ENCODE assay signal across 8 cellular contexts in genomic region chr12:62190921-62191746, GRCh38.
DNase-seq lines count a peak whose midpoint lies in the region; ATAC-seq and TF ChIP-seq lines count a peak whose summit lies in the region.

No MANE protein-coding gene starts in this region.

- no peaks in the 10 kb centered on the region for H3K9me3 ChIP-seq in right cardiac atrium (ENCODE audit: control insufficient read depth, low read length)

- H3K27me3 ChIP-seq in right cardiac atrium (ENCODE audit: control insufficient read depth, insufficient read depth), result no peaks in the 10 kb centered on the region

- intact Hi-C loops in right cardiac atrium (cut with DNase I) (no loop called here), sciatic nerve (cut with DNase I) (no loop called here)

- DNase-seq in GM20000 (ENCODE audit: low spot score) (peak; percentile 13), right cardiac atrium (peak; percentile 28 to 58 (median 48)), sciatic nerve (ENCODE audit: low spot score) (no peak), NOMO-1 (lab: John Stamatoyannopoulos, UW; ENCODE audit: unreplicated experiment in 2 of 2) (no peak), RPMI8226 (no peak)
- peak; percentile 70 for DNase-seq in activated effector memory CD4-positive, alpha-beta T cell treated with anti-CD3 and anti-CD28 coated beads, Interleukin-2, amount 50 U/mL, for 16 hours
- no peak for DNase-seq in NK-92 treated with Interleukin-12 subunit alpha and Interleukin-12 subunit beta, amount 100 ng/mL, for 24 hours (lab: John Stamatoyannopoulos, UW)

- no peak overlapping the region for H3K27ac ChIP-seq in right cardiac atrium (ENCODE audit: low read length)

- peak overlapping the region; percentile 38 for H3K4me3 ChIP-seq in right cardiac atrium (ENCODE audit: low read length)

- peak in 1 of 2 donors; percentile 53 for ATAC-seq in right cardiac atrium
- ATAC-seq in sciatic nerve, result peak; percentile 44
- ATAC-seq in GM21526 (IDR thresholded peaks at IDR 0.05; ENCODE audit: low FRiP score, unreplicated experiment), result no peak

- H3K4me1 ChIP-seq in right cardiac atrium (ENCODE audit: control insufficient read depth, insufficient read depth, low read length), result peaks cover 6% of the 10 kb centered on the region

- under 1% methylated on average over 74 of the region's 74 CpGs for WGBS in right cardiac atrium

- no peak for TF ChIP-seq CTCF in GM20000 (IDR thresholded peaks at IDR 0.05; ENCODE audit: extremely low read depth, missing control alignments)

Comparison
In these comparisons a context has a peak if more than half of its experiments do, and no peak if none do; other contexts are left out.
1. DNase-seq: peak in GM20000 (single experiment), activated effector memory CD4-positive, alpha-beta T cell treated with anti-CD3 and anti-CD28 coated beads, Interleukin-2, amount 50 U/mL, for 16 hours (single experiment) and right cardiac atrium (3 of 3); none in sciatic nerve (single experiment), NOMO-1 (0 of 2), NK-92 treated with Interleukin-12 subunit alpha and Interleukin-12 subunit beta, amount 100 ng/mL, for 24 hours (single experiment) and RPMI8226 (single experiment).